Comparison of ENCODE assay signal across 12 cellular contexts in the genomic region with DNA sequence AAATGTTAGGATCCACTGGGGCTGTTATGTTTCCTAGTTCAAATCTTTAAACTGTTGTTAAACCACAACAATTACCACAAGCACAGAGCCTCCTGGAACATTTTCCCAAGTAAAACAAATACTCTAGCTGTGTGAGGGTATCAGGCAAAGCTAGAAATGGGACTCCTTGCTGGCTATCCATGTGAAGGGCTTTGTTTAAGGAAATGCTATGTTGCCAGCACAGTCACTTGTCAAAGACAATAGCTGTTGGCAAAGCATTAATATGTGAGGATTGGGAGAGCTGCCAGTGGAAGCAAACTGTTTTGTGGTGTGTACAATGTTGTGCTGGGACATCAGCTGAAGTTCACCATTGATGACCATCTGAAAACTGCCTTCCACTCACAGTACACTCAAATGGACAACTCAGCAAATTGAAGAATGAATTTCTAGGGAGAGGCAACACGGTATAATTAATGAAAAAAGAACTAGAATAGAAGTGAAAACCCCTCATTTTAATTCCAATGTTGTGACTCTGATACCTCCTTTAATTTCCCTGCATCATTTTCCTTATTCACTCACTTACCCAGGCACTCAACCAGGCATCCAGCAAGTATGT.
DNase-seq lines count a peak whose midpoint lies in the region; FAIRE-seq and TF ChIP-seq lines count a peak whose summit lies in the region.
"Had no signal": no experiment of that assay in that cellular context is flagged by ENCODE, and none has a peak within 500 bp of the region (broad histone marks: within the 10 kb centered on the region; RNA-seq: fewer than 3 reads in every experiment).

No MANE protein-coding gene starts in this region.

- H3K4me3 ChIP-seq in endothelial cell of umbilical vein (replicated peaks in 1 of 3; ENCODE audit: insufficient read depth in 1 of 3, low read depth in 1 of 3, low read length in 3 of 3) = no peak overlapping the region
- H3K4me3 ChIP-seq in suprapubic skin = no peak overlapping the region
- H3K4me3 ChIP-seq: A549 had no signal

- no peak overlapping the region for H3K9ac ChIP-seq in endothelial cell of umbilical vein (replicated peaks; ENCODE audit: extremely low read depth, insufficient read depth, low read length)

- H3K9me1 ChIP-seq in endothelial cell of umbilical vein (replicated peaks; ENCODE audit: control insufficient read depth, extremely low read depth, insufficient read depth, low read length) = no peaks in the 10 kb centered on the region

- TF ChIP-seq CTCF in endothelial cell of umbilical vein (IDR thresholded peaks at IDR 0.05; ENCODE audit: extremely low read depth in 1 of 2, insufficient read depth in 1 of 2, low read depth in 1 of 2, low read length in 2 of 2) (no peak), suprapubic skin (IDR thresholded peaks at IDR 0.05) (no peak)

- DNase-seq in NCI-H2107 treated with DMSO at 0.1 percent for 48 hours (lab: John Stamatoyannopoulos, UW; ENCODE audit: unreplicated experiment) (peak; percentile 11), NCI-H2107 (lab: John Stamatoyannopoulos, UW) (no peak), endothelial cell of umbilical vein (ENCODE audit: low read depth, low spot score) (peak; percentile 91), lung microvascular endothelial cell (ENCODE audit: low read depth in 2 of 2) (peak; percentile 87 to 94), suprapubic skin (ENCODE audit: low spot score in 2 of 2) (no peak), cerebellar nuclear complex (lab: John Stamatoyannopoulos, UW) (no peak)
- DNase-seq in activated effector memory CD4-positive, alpha-beta T cell treated with Interleukin-2 at 50 U/mL for 16 hours = no peak
- DNase-seq in stimulated activated CD4-positive, alpha-beta T cell treated with anti-CD3 and anti-CD28 coated beads, Interleukin-2, amount 100 ng/mL, for 48 hours = no peak
- DNase-seq: effector CD8-positive, alpha-beta T cell; H9; NCI-H1048 had no signal

- no peaks in the 10 kb centered on the region for H4K20me1 ChIP-seq in endothelial cell of umbilical vein (replicated peaks; ENCODE audit: control insufficient read depth, extremely low read depth, insufficient read depth, low read length)

- no peak for TF ChIP-seq EP300 in suprapubic skin (IDR thresholded peaks at IDR 0.05)

- H3K79me2 ChIP-seq in endothelial cell of umbilical vein (ENCODE audit: control insufficient read depth, insufficient read depth, low read length) = no peaks in the 10 kb centered on the region

- H3K4me1 ChIP-seq in endothelial cell of umbilical vein (ENCODE audit: control insufficient read depth, extremely low read depth, insufficient read depth, low read length) = peaks cover 46% of the 10 kb centered on the region
- H3K4me1 ChIP-seq in suprapubic skin = peaks cover 52% of the 10 kb centered on the region

- TF ChIP-seq POLR2A in endothelial cell of umbilical vein (IDR thresholded peaks at IDR 0.05; ENCODE audit: low read depth, low read length) (no peak), suprapubic skin (IDR thresholded peaks at IDR 0.05) (no peak)

- FAIRE-seq in endothelial cell of umbilical vein (lab: Jason Lieb, UNC) = peak; percentile 83
- FAIRE-seq: A549 had no signal

- H3K27ac ChIP-seq in endothelial cell of umbilical vein (ENCODE audit: insufficient read depth, low read depth, low read length) (peak overlapping the region; percentile 46), suprapubic skin (peak overlapping the region; percentile 37)

- intact Hi-C loops in endothelial cell of umbilical vein (cut with micrococcal nuclease) = no loop called here

- peak overlapping the region; percentile 3 for H3K4me2 ChIP-seq in endothelial cell of umbilical vein (ENCODE audit: insufficient read depth, low read length)
- H3K4me2 ChIP-seq: A549 had no signal

- H3K9me3 ChIP-seq in endothelial cell of umbilical vein (replicated peaks; ENCODE audit: control insufficient read depth, insufficient read depth, low read length) = no peaks in the 10 kb centered on the region
- no peaks in the 10 kb centered on the region for H3K9me3 ChIP-seq in suprapubic skin
- H3K9me3 ChIP-seq: A549 had no signal

- POLR2A ChIA-PET in endothelial cell of umbilical vein (lab: Charles Lee) = interaction anchor here (0.6 kb wide), 1 partner anchor 36 kb away, joined by 8 read pairs; no protein-coding TSS in a partner anchor

- peak overlapping the region; percentile 17 for H2AFZ ChIP-seq in endothelial cell of umbilical vein (ENCODE audit: low read depth, low read length)

- CTCF ChIA-PET in endothelial cell of umbilical vein (lab: Charles Lee) = interaction anchor here (0.7 to 2.1 kb wide), 9 partner anchors 8 to 593 kb away, joined by 3 to 17 read pairs (median 3); no protein-coding TSS in a partner anchor

- no TSS peak for BruUV-seq in endothelial cell of umbilical vein (replicated peaks; lab: Mats Ljungman, UMichigan)

- dilution Hi-C loops in endothelial cell of umbilical vein (cut with MboI; ENCODE audit: extremely low pct_ligation_motif_present, low sequenced_read_pairs) = no loop called here

- H3K27me3 ChIP-seq in endothelial cell of umbilical vein (ENCODE audit: control insufficient read depth in 2 of 2, insufficient read depth in 2 of 2, low read length in 2 of 2) (no peaks in the 10 kb centered on the region), suprapubic skin (no peaks in the 10 kb centered on the region)

- no peaks in the 10 kb centered on the region for H3K36me3 ChIP-seq in endothelial cell of umbilical vein (ENCODE audit: control insufficient read depth in 2 of 2, extremely low read depth in 1 of 2, insufficient read depth in 2 of 2, low read length in 2 of 2)
- no peaks in the 10 kb centered on the region for H3K36me3 ChIP-seq in suprapubic skin

- WGBS in suprapubic skin = 50% methylated on average over 1 of the region's 1 CpG

TF ChIP-seq in endothelial cell of umbilical vein, 7 proteins besides CTCF, POLR2A, EP300 and RAD21:
- no peak for TF ChIP-seq JUN (IDR thresholded peaks at IDR 0.05; ENCODE audit: borderline replicate concordance, insufficient read depth, insufficient read length, low read depth)
- no peak for TF ChIP-seq FOS (IDR thresholded peaks at IDR 0.05; ENCODE audit: borderline replicate concordance, insufficient read depth, low read length)
- TF ChIP-seq POLR2AphosphoS5 (IDR thresholded peaks at IDR 0.05; ENCODE audit: insufficient read depth, low read depth, low read length) = no peak
- TF ChIP-seq EZH2 (IDR thresholded peaks at IDR 0.05; ENCODE audit: borderline replicate concordance, low read depth, low read length, severe bottlenecking) = no peak
- TF ChIP-seq, protein P1, sequence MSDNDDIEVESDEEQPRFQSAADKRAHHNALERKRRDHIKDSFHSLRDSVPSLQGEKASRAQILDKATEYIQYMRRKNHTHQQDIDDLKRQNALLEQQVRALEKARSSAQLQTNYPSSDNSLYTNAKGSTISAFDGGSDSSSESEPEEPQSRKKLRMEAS (IDR thresholded peaks at IDR 0.05; ENCODE audit: insufficient read depth, insufficient read length) = no peak
- no peak for TF ChIP-seq MYC (IDR thresholded peaks at IDR 0.05; ENCODE audit: low read depth, low read length)

Comparison
In these comparisons a context has a peak if more than half of its experiments do, and no peak if none do; other contexts are left out.
1. DNase-seq: peak in NCI-H2107 treated with DMSO at 0.1 percent for 48 hours (single experiment), endothelial cell of umbilical vein (single experiment) and lung microvascular endothelial cell (2 of 2); none in NCI-H2107 (single experiment), suprapubic skin (0 of 2), cerebellar nuclear complex (0 of 2), activated effector memory CD4-positive, alpha-beta T cell treated with Interleukin-2 at 50 U/mL for 16 hours (single experiment) and stimulated activated CD4-positive, alpha-beta T cell treated with anti-CD3 and anti-CD28 coated beads, Interleukin-2, amount 100 ng/mL, for 48 hours (0 of 2).